ENCODE assay signal across 1 cellular context in genomic region chr11:119663279-119663678, GRCh38.
TF ChIP-seq lines count a peak whose summit lies in the region.

No MANE protein-coding gene starts in this region.

TF ChIP-seq in GM23338, 12 proteins besides CTCF, POLR2A, EP300 and RAD21 (continued from another document):
- no peak for TF ChIP-seq ZNF462 (CRISPR knock-in tag; IDR thresholded peaks at IDR 0.05)
- no peak for TF ChIP-seq ZNF114 (CRISPR knock-in tag; IDR thresholded peaks at IDR 0.05)
- TF ChIP-seq POLR2AphosphoS5 (IDR thresholded peaks at IDR 0.05; ENCODE audit: low read depth): no peak
- no peak for TF ChIP-seq STAT1 (IDR thresholded peaks at IDR 0.05; ENCODE audit: unreplicated experiment)
- TF ChIP-seq EZH2phosphoT487 (IDR thresholded peaks at IDR 0.05; ENCODE audit: unreplicated experiment): no peak
- TF ChIP-seq NANOG (IDR thresholded peaks at IDR 0.05; ENCODE audit: borderline replicate concordance): no peak
- no peak for TF ChIP-seq REST (IDR thresholded peaks at IDR 0.05; ENCODE audit: unreplicated experiment)
- no peak for TF ChIP-seq EZH2 (IDR thresholded peaks at IDR 0.05; ENCODE audit: low read depth, unreplicated experiment)
- TF ChIP-seq CREB1 (CRISPR knock-in tag; IDR thresholded peaks at IDR 0.05; ENCODE audit: low read depth): no peak
- no peak for TF ChIP-seq ZNF331 (CRISPR knock-in tag; IDR thresholded peaks at IDR 0.05; ENCODE audit: low read depth)
- no peak for TF ChIP-seq JUNB (IDR thresholded peaks at IDR 0.05; ENCODE audit: unreplicated experiment)
